1 cellular context compared by ENCODE assay signal in genomic region chr9:69121155-69122085, GRCh38.
TF ChIP-seq lines count a peak whose summit lies in the region.

No MANE protein-coding gene starts in this region.

TF ChIP-seq in HepG2, 621 proteins besides CTCF, POLR2A, EP300 and RAD21 (continued from another document and continues in another):
- 0 out of 2 replicates have a peak, but pooled peaks have one; percentile 47 for TF ChIP-seq ZNF512B (CRISPR knock-in tag; IDR thresholded peaks at IDR 0.05; ENCODE audit: borderline replicate concordance)
- TF ChIP-seq SIX4 (CRISPR knock-in tag; IDR thresholded peaks at IDR 0.05), result 0 out of 2 replicates have a peak, but pooled peaks have one; percentile 2
- TF ChIP-seq MEIS2 (CRISPR knock-in tag; IDR thresholded peaks at IDR 0.05), result peak; percentile 53; the same call in 1 of the 2 replicates
- TF ChIP-seq NRL (CRISPR knock-in tag; IDR thresholded peaks at IDR 0.05; ENCODE audit: borderline replicate concordance), result 0 out of 2 replicates have a peak, but pooled peaks have one; percentile 37
- peak; percentile 60; the same call in 1 of the 2 replicates for TF ChIP-seq AHR (CRISPR knock-in tag; IDR thresholded peaks at IDR 0.05)
- TF ChIP-seq, protein P1, sequence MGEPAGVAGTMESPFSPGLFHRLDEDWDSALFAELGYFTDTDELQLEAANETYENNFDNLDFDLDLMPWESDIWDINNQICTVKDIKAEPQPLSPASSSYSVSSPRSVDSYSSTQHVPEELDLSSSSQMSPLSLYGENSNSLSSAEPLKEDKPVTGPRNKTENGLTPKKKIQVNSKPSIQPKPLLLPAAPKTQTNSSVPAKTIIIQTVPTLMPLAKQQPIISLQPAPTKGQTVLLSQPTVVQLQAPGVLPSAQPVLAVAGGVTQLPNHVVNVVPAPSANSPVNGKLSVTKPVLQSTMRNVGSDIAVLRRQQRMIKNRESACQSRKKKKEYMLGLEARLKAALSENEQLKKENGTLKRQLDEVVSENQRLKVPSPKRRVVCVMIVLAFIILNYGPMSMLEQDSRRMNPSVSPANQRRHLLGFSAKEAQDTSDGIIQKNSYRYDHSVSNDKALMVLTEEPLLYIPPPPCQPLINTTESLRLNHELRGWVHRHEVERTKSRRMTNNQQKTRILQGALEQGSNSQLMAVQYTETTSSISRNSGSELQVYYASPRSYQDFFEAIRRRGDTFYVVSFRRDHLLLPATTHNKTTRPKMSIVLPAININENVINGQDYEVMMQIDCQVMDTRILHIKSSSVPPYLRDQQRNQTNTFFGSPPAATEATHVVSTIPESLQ (CRISPR knock-in tag; conservative IDR thresholded peaks at IDR 0.05), result no peak
- TF ChIP-seq, protein P2, sequence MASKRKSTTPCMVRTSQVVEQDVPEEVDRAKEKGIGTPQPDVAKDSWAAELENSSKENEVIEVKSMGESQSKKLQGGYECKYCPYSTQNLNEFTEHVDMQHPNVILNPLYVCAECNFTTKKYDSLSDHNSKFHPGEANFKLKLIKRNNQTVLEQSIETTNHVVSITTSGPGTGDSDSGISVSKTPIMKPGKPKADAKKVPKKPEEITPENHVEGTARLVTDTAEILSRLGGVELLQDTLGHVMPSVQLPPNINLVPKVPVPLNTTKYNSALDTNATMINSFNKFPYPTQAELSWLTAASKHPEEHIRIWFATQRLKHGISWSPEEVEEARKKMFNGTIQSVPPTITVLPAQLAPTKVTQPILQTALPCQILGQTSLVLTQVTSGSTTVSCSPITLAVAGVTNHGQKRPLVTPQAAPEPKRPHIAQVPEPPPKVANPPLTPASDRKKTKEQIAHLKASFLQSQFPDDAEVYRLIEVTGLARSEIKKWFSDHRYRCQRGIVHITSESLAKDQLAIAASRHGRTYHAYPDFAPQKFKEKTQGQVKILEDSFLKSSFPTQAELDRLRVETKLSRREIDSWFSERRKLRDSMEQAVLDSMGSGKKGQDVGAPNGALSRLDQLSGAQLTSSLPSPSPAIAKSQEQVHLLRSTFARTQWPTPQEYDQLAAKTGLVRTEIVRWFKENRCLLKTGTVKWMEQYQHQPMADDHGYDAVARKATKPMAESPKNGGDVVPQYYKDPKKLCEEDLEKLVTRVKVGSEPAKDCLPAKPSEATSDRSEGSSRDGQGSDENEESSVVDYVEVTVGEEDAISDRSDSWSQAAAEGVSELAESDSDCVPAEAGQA (IDR thresholded peaks at IDR 0.05; ENCODE audit: low read depth), result no peak
- TF ChIP-seq, protein P2 (CRISPR knock-in tag; IDR thresholded peaks at IDR 0.05; ENCODE audit: borderline replicate concordance), result 0 out of 2 replicates have a peak, but pooled peaks have one; percentile 37
- TF ChIP-seq TRIM22 (IDR thresholded peaks at IDR 0.05), result no peak
- no peak for TF ChIP-seq ZNF672 (CRISPR knock-in tag; IDR thresholded peaks at IDR 0.05)
- no peak for TF ChIP-seq NFYB (CRISPR knock-in tag; IDR thresholded peaks at IDR 0.05)
- no peak for TF ChIP-seq JARID2 (CRISPR knock-in tag; IDR thresholded peaks at IDR 0.05; ENCODE audit: insufficient replicate concordance)
- TF ChIP-seq ZNF33A (CRISPR knock-in tag; IDR thresholded peaks at IDR 0.05; ENCODE audit: borderline replicate concordance), result no peak
- peak; percentile 24; the same call in 1 of the 2 replicates for TF ChIP-seq HIC2 (CRISPR knock-in tag; IDR thresholded peaks at IDR 0.05; ENCODE audit: low read depth)
- TF ChIP-seq, protein P3, sequence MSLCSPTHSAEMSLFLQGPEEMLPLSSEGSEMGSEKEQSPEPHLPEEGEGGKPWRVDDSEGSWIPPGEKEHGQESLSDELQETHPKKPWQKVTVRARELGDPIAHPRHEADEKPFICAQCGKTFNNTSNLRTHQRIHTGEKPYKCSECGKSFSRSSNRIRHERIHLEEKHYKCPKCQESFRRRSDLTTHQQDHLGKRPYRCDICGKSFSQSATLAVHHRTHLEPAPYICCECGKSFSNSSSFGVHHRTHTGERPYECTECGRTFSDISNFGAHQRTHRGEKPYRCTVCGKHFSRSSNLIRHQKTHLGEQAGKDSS (CRISPR knock-in tag; IDR thresholded peaks at IDR 0.05; ENCODE audit: borderline replicate concordance, low read depth), result no peak
- TF ChIP-seq BRF2 (CRISPR knock-in tag; IDR thresholded peaks at IDR 0.05), result no peak
- TF ChIP-seq ARHGAP35 (CRISPR knock-in tag; IDR thresholded peaks at IDR 0.05; ENCODE audit: borderline replicate concordance), result no peak
- peak; percentile 21; the same call in 1 of the 2 replicates for TF ChIP-seq HDAC1 (CRISPR knock-in tag; IDR thresholded peaks at IDR 0.05)
- no peak for TF ChIP-seq ZNF577 (CRISPR knock-in tag; IDR thresholded peaks at IDR 0.05; ENCODE audit: borderline replicate concordance, low read depth)
- peak; percentile 54; the same call in 1 of the 2 replicates for TF ChIP-seq ZNF329 (CRISPR knock-in tag; IDR thresholded peaks at IDR 0.05; ENCODE audit: low read depth)
- TF ChIP-seq, protein P4, sequence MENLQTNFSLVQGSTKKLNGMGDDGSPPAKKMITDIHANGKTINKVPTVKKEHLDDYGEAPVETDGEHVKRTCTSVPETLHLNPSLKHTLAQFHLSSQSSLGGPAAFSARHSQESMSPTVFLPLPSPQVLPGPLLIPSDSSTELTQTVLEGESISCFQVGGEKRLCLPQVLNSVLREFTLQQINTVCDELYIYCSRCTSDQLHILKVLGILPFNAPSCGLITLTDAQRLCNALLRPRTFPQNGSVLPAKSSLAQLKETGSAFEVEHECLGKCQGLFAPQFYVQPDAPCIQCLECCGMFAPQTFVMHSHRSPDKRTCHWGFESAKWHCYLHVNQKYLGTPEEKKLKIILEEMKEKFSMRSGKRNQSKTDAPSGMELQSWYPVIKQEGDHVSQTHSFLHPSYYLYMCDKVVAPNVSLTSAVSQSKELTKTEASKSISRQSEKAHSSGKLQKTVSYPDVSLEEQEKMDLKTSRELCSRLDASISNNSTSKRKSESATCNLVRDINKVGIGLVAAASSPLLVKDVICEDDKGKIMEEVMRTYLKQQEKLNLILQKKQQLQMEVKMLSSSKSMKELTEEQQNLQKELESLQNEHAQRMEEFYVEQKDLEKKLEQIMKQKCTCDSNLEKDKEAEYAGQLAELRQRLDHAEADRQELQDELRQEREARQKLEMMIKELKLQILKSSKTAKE (CRISPR knock-in tag; IDR thresholded peaks at IDR 0.05; ENCODE audit: borderline replicate concordance), result no peak
- no peak for TF ChIP-seq ZNF841 (CRISPR knock-in tag; IDR thresholded peaks at IDR 0.05; ENCODE audit: borderline replicate concordance)
- TF ChIP-seq SMAD3 (CRISPR knock-in tag; IDR thresholded peaks at IDR 0.05), result 0 out of 2 replicates have a peak, but pooled peaks have one; percentile 3
- TF ChIP-seq CHCHD3 (CRISPR knock-in tag; IDR thresholded peaks at IDR 0.05), result no peak
- TF ChIP-seq NR2C2 (CRISPR knock-in tag; IDR thresholded peaks at IDR 0.05; ENCODE audit: borderline replicate concordance), result no peak
- no peak for TF ChIP-seq ZNF446 (CRISPR knock-in tag; IDR thresholded peaks at IDR 0.05)
- TF ChIP-seq ZNF34 (CRISPR knock-in tag; IDR thresholded peaks at IDR 0.05; ENCODE audit: borderline replicate concordance), result no peak
- peak; percentile 39 for TF ChIP-seq AGO1 (IDR thresholded peaks at IDR 0.05; ENCODE audit: low read depth, low read length, poor library complexity, severe bottlenecking)
- TF ChIP-seq SIX1 (CRISPR knock-in tag; IDR thresholded peaks at IDR 0.05; ENCODE audit: borderline replicate concordance), result peak; percentile 3; the same call in 1 of the 2 replicates
- TF ChIP-seq FOXA3 (CRISPR knock-in tag; IDR thresholded peaks at IDR 0.05), result peak; percentile 16; the same call in 1 of the 2 replicates
